18 cellular contexts compared by ENCODE assay signal in the genomic region with DNA sequence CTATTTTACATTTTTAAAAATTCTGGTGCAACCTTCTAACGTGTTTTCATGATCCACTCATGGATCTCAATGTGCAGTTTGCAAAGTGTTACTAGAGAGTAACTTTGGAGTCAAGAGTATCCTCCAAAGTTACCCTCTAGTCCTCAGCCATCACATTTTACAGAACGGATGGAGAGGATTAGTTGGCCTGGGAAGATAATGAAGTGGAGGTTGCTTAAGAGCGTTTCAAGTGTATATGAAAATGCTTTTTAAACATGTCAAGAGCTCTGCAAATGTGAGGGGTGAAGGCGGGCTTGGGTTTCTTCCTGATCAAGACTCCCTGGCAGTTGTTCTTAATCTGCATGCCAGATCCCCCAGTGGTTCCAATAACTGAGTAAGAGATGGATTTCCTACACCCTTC.
"Had no signal": no experiment of that assay in that cellular context is flagged by ENCODE, and none has a peak within 500 bp of the region (broad histone marks: within the 10 kb centered on the region; RNA-seq: fewer than 3 reads in every experiment).

No MANE protein-coding gene starts in this region.

- ATAC-seq: heart left ventricle; left colon; naive thymus-derived CD4-positive, alpha-beta T cell; right lobe of liver; stimulated activated effector memory CD8-positive, alpha-beta T cell treated with anti-CD3 and anti-CD28 coated beads, Interleukin-12 subunit alpha, Interleukin-12 subunit beta, amount 100 ng/mL, for 72 hours; stimulated activated naive CD8-positive, alpha-beta T cell treated with anti-CD3 and anti-CD28 coated beads, Interleukin-15, Interleukin-2, amounts not matched to agents 100 U/mL and 50 U/mL, for 24 hours had no signal

- H3K27me3 ChIP-seq: neutrophil, ovary, right lobe of liver, tibial artery, upper lobe of left lung, uterus had no signal

- H3K4me1 ChIP-seq: heart left ventricle, right lobe of liver, tibial artery, upper lobe of left lung, uterus had no signal

- H3K4me3 ChIP-seq: dorsolateral prefrontal cortex, heart left ventricle, ovary, right lobe of liver, tibial artery, upper lobe of left lung, uterus had no signal

- H3K9me3 ChIP-seq: heart left ventricle, neutrophil, ovary, right lobe of liver, tibial artery, upper lobe of left lung, uterus had no signal

- H3K36me3 ChIP-seq: heart left ventricle, neutrophil, ovary, right lobe of liver, tibial artery, upper lobe of left lung, uterus had no signal

- DNase-seq: cortex of kidney; dorsolateral prefrontal cortex; effector CD8-positive, alpha-beta T cell; heart left ventricle; hippocampal formation; left colon; mammary epithelial cell; naive thymus-derived CD4-positive, alpha-beta T cell; ovary; right lobe of liver; stimulated activated CD4-positive, alpha-beta T cell treated with anti-CD3 and anti-CD28 coated beads, Interleukin-4, amount 100 ng/mL, for 1 hour; stimulated activated CD8-positive, alpha-beta memory T cell treated with anti-CD3 and anti-CD28 coated beads, Interleukin-4, amount 100 ng/mL, for 48 hours; stimulated activated naive CD8-positive, alpha-beta T cell treated with anti-CD3 and anti-CD28 coated beads, Interleukin-15, Interleukin-2, amounts not matched to agents 100 U/mL and 50 U/mL, for 24 hours; tibial artery; upper lobe of left lung; uterus had no signal

- H3K27ac ChIP-seq: dorsolateral prefrontal cortex, heart left ventricle, neutrophil, ovary, right lobe of liver, tibial artery, upper lobe of left lung, uterus had no signal
